In genomic region chr16:10743610-10744369, GRCh38 we compare ENCODE assay signal across 8 cellular contexts. TPM values are rescaled to one million over a fixed set of nuclear protein-coding genes. Genes with fewer than 3 reads are reported as not detected.
DNase-seq lines count a peak whose midpoint lies in the region; ATAC-seq and TF ChIP-seq lines count a peak whose summit lies in the region.

Gene NUBP1 (plus strand): TSS chr16:10743842. CDS start chr16:10743864, 22 bp downstream.

- TF ChIP-seq CTCF in DND-41 (IDR thresholded peaks at IDR 0.05; ENCODE audit: borderline replicate concordance, extremely low read depth, low read length, poor library complexity, severe bottlenecking) (no peak), fibroblast of lung (conservative IDR thresholded peaks at IDR 0.05 in 1 of 2, IDR thresholded peaks at IDR 0.05 in 1 of 2; ENCODE audit: low read depth in 1 of 2, low read length in 2 of 2) (no peak)

- H3K27me3 Mint-ChIP-seq in activated T-helper 17 cell treated with anti-CD3 and anti-CD28 coated beads, Interleukin-2, amount 50 U/mL, for 72 hours, result no peaks in the 10 kb centered on the region
- no peaks in the 10 kb centered on the region for H3K27me3 Mint-ChIP-seq in naive thymus-derived CD8-positive, alpha-beta T cell

- H3K9ac ChIP-seq in DND-41 (ENCODE audit: low read depth, low read length) (peak within 1 kb of the TSS; percentile 83), GM23248 (peak within 1 kb of the TSS; percentile 96), fibroblast of lung (ENCODE audit: insufficient read depth, low read length) (peak within 1 kb of the TSS; percentile 98)

- H3F3A ChIP-seq in GM23248 (ENCODE audit: insufficient read depth), result peaks cover 9% of the 10 kb centered on the region

- peaks cover 21% of the 10 kb centered on the region for H3K4me1 ChIP-seq in DND-41 (ENCODE audit: insufficient read depth, low read length)
- peaks cover 17% of the 10 kb centered on the region; the same call in 1 of the 2 replicates for H3K4me1 ChIP-seq in GM23248 (ENCODE audit: insufficient read depth)
- H3K4me1 ChIP-seq in fibroblast of lung (ENCODE audit: control insufficient read depth, extremely low read depth, insufficient read depth, low read length), result peaks cover 10% of the 10 kb centered on the region

- H3K4me2 ChIP-seq in DND-41 (ENCODE audit: insufficient read depth, low read length) (peak within 1 kb of the TSS; percentile 91), GM23248 (ENCODE audit: unreplicated experiment) (peak within 1 kb of the TSS; percentile 76), fibroblast of lung (ENCODE audit: extremely low read depth, insufficient read depth, low read length) (peak within 1 kb of the TSS; percentile 96)

- H4K20me1 ChIP-seq in DND-41 (ENCODE audit: insufficient read depth, low read length), result no peaks in the 10 kb centered on the region
- no peaks in the 10 kb centered on the region for H4K20me1 ChIP-seq in GM23248 (ENCODE audit: insufficient read depth)
- no peaks in the 10 kb centered on the region for H4K20me1 ChIP-seq in fibroblast of lung (ENCODE audit: control insufficient read depth, extremely low read depth, insufficient read depth, low read length)

- DNase-seq in DND-41, result peak; percentile 99
- peak; percentile 97 for DNase-seq in GM23248
- DNase-seq in LHCN-M2 (ENCODE audit: low read depth), result peak; percentile 97
- DNase-seq in RPMI8226, result peak; percentile 98
- DNase-seq in fibroblast of lung (ENCODE audit: low read depth in 2 of 2), result peak; percentile 98
- DNase-seq in naive thymus-derived CD8-positive, alpha-beta T cell, result peak; percentile 93 to 100 (median 99)
- DNase-seq in stimulated activated naive CD4-positive, alpha-beta T cell (lab: John Stamatoyannopoulos, UW), result peak; percentile 98 to 100 (median 99)

- no peaks in the 10 kb centered on the region for H3K9me2 ChIP-seq in GM23248 (ENCODE audit: insufficient read depth)

- WGBS in GM23248 (ENCODE audit: low coverage in 1 of 2, low lambda C conversion rate in 2 of 2, missing lambda C conversion rate in 2 of 2), 2 experiments, result 1 to 3% methylated on average over 41 to 56 of the region's 57 CpGs

- H3K27ac Mint-ChIP-seq in activated T-helper 17 cell treated with anti-CD3 and anti-CD28 coated beads, Interleukin-2, amount 50 U/mL, for 72 hours, result peak within 1 kb of the TSS; percentile 96
- H3K27ac Mint-ChIP-seq in naive thymus-derived CD8-positive, alpha-beta T cell, result peak within 1 kb of the TSS; percentile 96 to 100 (median 99)

- H3K79me2 ChIP-seq in DND-41 (ENCODE audit: insufficient read depth, low read length) (peaks cover 8% of the 10 kb centered on the region), GM23248 (ENCODE audit: insufficient read depth) (peaks cover 8% of the 10 kb centered on the region; the same call in 1 of the 2 replicates), fibroblast of lung (ENCODE audit: control insufficient read depth, insufficient read depth, low read length) (no peaks in the 10 kb centered on the region)

- H3K9me3 ChIP-seq in DND-41 (ENCODE audit: insufficient read depth, low read length, severe bottlenecking) (no peaks in the 10 kb centered on the region), GM23248 (ENCODE audit: low read depth) (no peaks in the 10 kb centered on the region), fibroblast of lung (ENCODE audit: control insufficient read depth, insufficient read depth, low read depth, low read length) (no peaks in the 10 kb centered on the region)

- in situ Hi-C loops in GM23248 (cut with MboI), result loop anchor here (25.0 kb wide), 2 partner anchors 1606 to 1806 kb away; no protein-coding TSS in a partner anchor

- peak within 1 kb of the TSS; percentile 99 for H3K27ac ChIP-seq in DND-41 (ENCODE audit: low read length)
- peak within 1 kb of the TSS; percentile 96 for H3K27ac ChIP-seq in GM23248
- H3K27ac ChIP-seq in fibroblast of lung (ENCODE audit: insufficient read depth, low read length), result peak within 1 kb of the TSS; percentile 98

- peaks cover 23% of the 10 kb centered on the region for H3K4me1 Mint-ChIP-seq in activated T-helper 17 cell treated with anti-CD3 and anti-CD28 coated beads, Interleukin-2, amount 50 U/mL, for 72 hours
- peaks cover 18 to 44% (median 42%) of the 10 kb centered on the region in 4 donors for H3K4me1 Mint-ChIP-seq in naive thymus-derived CD8-positive, alpha-beta T cell

- POLR2A ChIA-PET in naive thymus-derived CD8-positive, alpha-beta T cell (lab: Charles Lee), result interaction anchor here (0.5 to 2.1 kb wide), 8 partner anchors 10 to 1653 kb away, joined by 3 to 7 read pairs (median 4); partner anchors contain the start of genes ATF7IP2, DEXI and HAPSTR1

- H3K36me3 Mint-ChIP-seq in activated T-helper 17 cell treated with anti-CD3 and anti-CD28 coated beads, Interleukin-2, amount 50 U/mL, for 72 hours (ENCODE audit: low read depth), result peaks cover 49% of the 10 kb centered on the region
- H3K36me3 Mint-ChIP-seq in naive thymus-derived CD8-positive, alpha-beta T cell, result peaks cover 0 to 36% (median 6%) of the 10 kb centered on the region in 3 donors

- H3K36me3 ChIP-seq in DND-41 (ENCODE audit: insufficient read depth, low read length) (peaks cover 22% of the 10 kb centered on the region; the same call in 1 of the 2 replicates), GM23248 (ENCODE audit: low read depth) (no peaks in the 10 kb centered on the region), fibroblast of lung (ENCODE audit: control insufficient read depth, insufficient read depth, low read length) (no peaks in the 10 kb centered on the region)

- peak within 1 kb of the TSS; percentile 89 for H3K4me3 Mint-ChIP-seq in activated T-helper 17 cell treated with anti-CD3 and anti-CD28 coated beads, Interleukin-2, amount 50 U/mL, for 72 hours
- H3K4me3 Mint-ChIP-seq in naive thymus-derived CD8-positive, alpha-beta T cell, result peak within 1 kb of the TSS; percentile 91 to 98 (median 95)

- no peaks in the 10 kb centered on the region for H3K9me3 Mint-ChIP-seq in activated T-helper 17 cell treated with anti-CD3 and anti-CD28 coated beads, Interleukin-2, amount 50 U/mL, for 72 hours
- no peaks in the 10 kb centered on the region for H3K9me3 Mint-ChIP-seq in naive thymus-derived CD8-positive, alpha-beta T cell

- H3K4me3 ChIP-seq in DND-41 (ENCODE audit: low read depth in 1 of 2, low read length in 2 of 2), result peak within 1 kb of the TSS; percentile 51 to 69
- H3K4me3 ChIP-seq in GM23248, result peak within 1 kb of the TSS; percentile 85
- peak within 1 kb of the TSS; percentile 62 to 75 (median 70) for H3K4me3 ChIP-seq in fibroblast of lung (replicated peaks in 1 of 4; ENCODE audit: control extremely low read depth in 1 of 4, insufficient read depth in 1 of 4, low read depth in 3 of 4, low read length in 4 of 4)

- H2AFZ ChIP-seq in DND-41 (ENCODE audit: low read depth, low read length), result peak within 1 kb of the TSS; percentile 86
- H2AFZ ChIP-seq in GM23248, result peak within 1 kb of the TSS; percentile 83
- H2AFZ ChIP-seq in fibroblast of lung (ENCODE audit: low read length), result peak within 1 kb of the TSS; percentile 91

- peak; percentile 89 for ATAC-seq in DND-41 (ENCODE audit: insufficient read depth, low read depth)
- peak; percentile 94 for ATAC-seq in activated T-helper 17 cell treated with anti-CD3 and anti-CD28 coated beads, Interleukin-2, amount 50 U/mL, for 72 hours (replicated peaks)
- peak; percentile 89 to 94 for ATAC-seq in naive thymus-derived CD8-positive, alpha-beta T cell

- H3K27me3 ChIP-seq in DND-41 (ENCODE audit: insufficient read depth, low read length, poor library complexity) (no peaks in the 10 kb centered on the region), GM23248 (replicated peaks; ENCODE audit: insufficient read depth) (no peaks in the 10 kb centered on the region), fibroblast of lung (ENCODE audit: control insufficient read depth, insufficient read depth, low read length) (no peaks in the 10 kb centered on the region)

RNA-seq across cellular contexts. Expression of gene NUBP1, which starts in this region (rescaled TPM):
- total RNA-seq in GM23248 (2014; rRNA removed; shearing (Covaris generic)), result 16.3 and 19.1 TPM in 2 replicates
- 22.3 and 23.4 TPM in 2 replicates for polyA plus RNA-seq in GM23248 (2016; fragmentation: Nextera tagmentation; extraction: Ambion mirVana)
- 23.6 and 28.3 TPM in 2 replicates for total RNA-seq in LHCN-M2 (2014; rRNA removed)
- polyA plus RNA-seq in LHCN-M2 (2012), result 34.4 TPM
- 10 to 100 TPM; 32.9 to 46.6 TPM for total RNA-seq in activated T-helper 17 cell treated with anti-CD3 and anti-CD28 coated beads, Interleukin-2, amount 50 U/mL, for 72 hours
- total RNA-seq in fibroblast of lung, result 16.7 and 17.7 TPM in 2 replicates
- polyA plus RNA-seq in fibroblast of lung, result 29.7 and 37.3 TPM in 2 replicates
- 25.8 and 29.9 TPM in 2 replicates for polyA plus RNA-seq in fibroblast of lung (2012)
- polyA minus RNA-seq in fibroblast of lung (ENCODE audit: low replicate concordance), result 8.8 and 23.0 TPM in 2 replicates
- total RNA-seq in naive thymus-derived CD8-positive, alpha-beta T cell, result 10 to 100 TPM; 27.3 to 29.7 TPM
- 10 to 100 TPM; 22.7 to 34.5 (median 30.0) TPM for polyA plus RNA-seq in naive thymus-derived CD8-positive, alpha-beta T cell

Comparison
In these comparisons a context has a peak if more than half of its experiments do, and no peak if none do; other contexts are left out.
1. Peak in every context shown above with its lines: DNase-seq, ATAC-seq, H3K4me3 ChIP-seq and H3K27ac ChIP-seq.